In the genomic region with DNA sequence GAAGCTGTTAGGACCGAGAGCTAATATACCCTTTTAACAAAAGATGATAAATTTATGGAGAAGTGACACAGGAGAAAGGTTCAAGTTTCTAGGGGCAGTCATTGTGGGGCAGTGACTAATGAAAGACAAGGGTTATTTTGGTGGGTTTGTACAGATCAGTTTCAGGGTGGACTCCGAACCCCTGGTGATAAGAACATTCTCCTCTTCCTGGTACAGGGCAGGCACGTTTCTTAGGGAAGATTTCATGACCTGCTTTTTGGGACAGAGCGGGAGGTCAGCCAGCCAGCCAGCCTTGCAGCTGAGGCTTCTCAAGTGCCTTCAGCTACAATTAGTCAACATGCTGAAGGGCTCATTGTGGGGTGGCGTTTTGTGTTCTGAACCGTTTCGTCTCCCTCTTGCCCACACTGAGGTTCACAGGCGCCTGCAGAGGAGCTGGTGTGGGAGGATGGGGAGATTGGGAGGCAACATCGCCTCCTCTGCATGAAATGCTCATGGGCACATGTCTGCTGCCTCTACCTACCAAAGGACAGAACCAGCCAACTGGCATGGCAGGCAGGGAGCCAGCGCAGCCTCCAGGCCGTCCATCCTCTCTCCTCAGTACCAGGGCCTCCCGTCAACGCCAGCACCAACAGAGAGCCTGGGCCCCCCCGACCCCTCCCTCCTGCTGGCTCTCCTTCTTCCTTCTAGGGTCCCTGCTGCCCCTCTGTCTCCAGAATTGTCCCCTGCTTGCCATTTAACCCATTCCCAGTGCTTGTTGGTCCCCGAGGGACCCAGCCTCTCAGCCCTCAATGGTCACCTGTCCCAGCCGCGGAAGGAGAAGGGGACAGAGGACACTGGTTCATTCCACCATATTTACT, we compare ENCODE assay signal across 18 cellular contexts. TPM values are rescaled to one million over a fixed set of nuclear protein-coding genes. Genes with fewer than 3 reads are reported as not detected.
DNase-seq lines count a peak whose midpoint lies in the region; FAIRE-seq and TF ChIP-seq lines count a peak whose summit lies in the region.
"Had no signal": no experiment of that assay in that cellular context is flagged by ENCODE, and none has a peak within 500 bp of the region (broad histone marks: within the 10 kb centered on the region; RNA-seq: fewer than 3 reads in every experiment).

No MANE protein-coding gene starts in this region.

- no peaks in the 10 kb centered on the region for H3K36me3 ChIP-seq in bronchial epithelial cell (ENCODE audit: control insufficient read depth, insufficient read depth, low read length)
- H3K36me3 ChIP-seq: sigmoid colon, WERI-Rb-1 had no signal

- H3K27ac Mint-ChIP-seq in activated T-cell treated with anti-CD3 and anti-CD28 coated beads, Interleukin-2, amount 50 U/mL, for 24 hours: peak overlapping the region; percentile 14
- peak overlapping the region; percentile 79 for H3K27ac Mint-ChIP-seq in type B pancreatic cell
- H3K27ac Mint-ChIP-seq: activated CD4-positive, alpha-beta memory T cell treated with anti-CD3 and anti-CD28 coated beads, Interleukin-2, amount 10 ng/mL, durations not matched to agents 7 days and 5 days; activated T-cell treated with anti-CD3 and anti-CD28 coated beads, Interleukin-2, amount 50 U/mL, for 72 hours had no signal

- no peaks in the 10 kb centered on the region for H3K27me3 Mint-ChIP-seq in activated T-cell treated with anti-CD3 and anti-CD28 coated beads, Interleukin-2, amount 50 U/mL, for 24 hours
- no peaks in the 10 kb centered on the region for H3K27me3 Mint-ChIP-seq in type B pancreatic cell

- no peak for FAIRE-seq in bronchial epithelial cell (lab: Jason Lieb, UNC)

- no peak overlapping the region for H3K4me3 Mint-ChIP-seq in activated T-cell treated with anti-CD3 and anti-CD28 coated beads, Interleukin-2, amount 50 U/mL, for 24 hours
- H3K4me3 Mint-ChIP-seq in type B pancreatic cell: no peak overlapping the region
- H3K4me3 Mint-ChIP-seq: activated CD4-positive, alpha-beta memory T cell treated with anti-CD3 and anti-CD28 coated beads, Interleukin-2, amount 10 ng/mL, durations not matched to agents 7 days and 5 days; activated T-cell treated with anti-CD3 and anti-CD28 coated beads, Interleukin-2, amount 50 U/mL, for 72 hours had no signal

- peak; percentile 8 for DNase-seq in activated T-cell treated with anti-CD3 and anti-CD28 coated beads, Interleukin-2, amount 50 U/mL, for 24 hours
- DNase-seq in activated T-cell treated with anti-CD3 and anti-CD28 coated beads for 4 hours (no peak), bronchial epithelial cell (ENCODE audit: low read depth) (peak; percentile 10), mesenteric fat pad (ENCODE audit: low spot score) (peak; percentile 60), type B pancreatic cell (ENCODE audit: extremely low spot score, unreplicated experiment) (peak; percentile 59), COLO829 (ENCODE audit: low spot score) (no peak), EL (no peak)
- DNase-seq in stimulated activated CD4-positive, alpha-beta T cell treated with anti-CD3 and anti-CD28 coated beads, Interleukin-1b, Interleukin-23, amount 100 ng/mL, for 48 hours: no peak
- DNase-seq: activated CD4-positive, alpha-beta memory T cell treated with anti-CD3 and anti-CD28 coated beads, Interleukin-2, amount 10 ng/mL, durations not matched to agents 7 days and 5 days; activated T-cell treated with anti-CD3 and anti-CD28 coated beads, Interleukin-2, amount 50 U/mL, for 72 hours; caudate nucleus; hippocampal formation; KBM-7; NCI-H1092; sigmoid colon; stimulated activated CD4-positive, alpha-beta T cell treated with anti-CD3 and anti-CD28 coated beads, Interleukin-4, amount 100 ng/mL, for 4 hours; testis; WERI-Rb-1 had no signal

- no peak overlapping the region for H3K4me3 ChIP-seq in bronchial epithelial cell (ENCODE audit: low read depth, low read length)
- H3K4me3 ChIP-seq: sigmoid colon, testis had no signal

- H3K36me3 Mint-ChIP-seq in activated T-cell treated with anti-CD3 and anti-CD28 coated beads, Interleukin-2, amount 50 U/mL, for 24 hours (ENCODE audit: low read depth): no peaks in the 10 kb centered on the region
- peaks cover 5% of the 10 kb centered on the region for H3K36me3 Mint-ChIP-seq in type B pancreatic cell

- TF ChIP-seq CTCF in bronchial epithelial cell (IDR thresholded peaks at IDR 0.05; ENCODE audit: insufficient read depth, low read length, severe bottlenecking): no peak
- no peak for TF ChIP-seq CTCF in type B pancreatic cell (conservative IDR thresholded peaks at IDR 0.05)

- no peaks in the 10 kb centered on the region for H3K27me3 ChIP-seq in bronchial epithelial cell (ENCODE audit: control insufficient read depth, insufficient read depth, low read length)
- H3K27me3 ChIP-seq: sigmoid colon, testis had no signal

- peaks cover 11% of the 10 kb centered on the region for H3K4me1 Mint-ChIP-seq in activated T-cell treated with anti-CD3 and anti-CD28 coated beads, Interleukin-2, amount 50 U/mL, for 24 hours (ENCODE audit: low read depth)
- peaks cover 42% of the 10 kb centered on the region for H3K4me1 Mint-ChIP-seq in type B pancreatic cell (ENCODE audit: unreplicated experiment)

- no peaks in the 10 kb centered on the region for H3K9me3 Mint-ChIP-seq in activated T-cell treated with anti-CD3 and anti-CD28 coated beads, Interleukin-2, amount 50 U/mL, for 24 hours
- no peaks in the 10 kb centered on the region for H3K9me3 Mint-ChIP-seq in type B pancreatic cell
- H3K9me3 Mint-ChIP-seq: activated CD4-positive, alpha-beta memory T cell treated with anti-CD3 and anti-CD28 coated beads, Interleukin-2, amount 10 ng/mL, durations not matched to agents 7 days and 5 days; activated T-cell treated with anti-CD3 and anti-CD28 coated beads, Interleukin-2, amount 50 U/mL, for 72 hours had no signal

RNA-seq across cellular contexts. Expression of a gene that starts 9.6 kb away (rescaled TPM):
- total RNA-seq in bronchial epithelial cell: 140 and 178 TPM in 2 replicates
- 43.9 TPM for total RNA-seq in mesenteric fat pad
- total RNA-seq in type B pancreatic cell (ENCODE audit: low replicate concordance): 41.4 and 71.3 TPM in 2 replicates

RNA-seq across cellular contexts. Expression of a gene that starts 47.3 kb away (rescaled TPM):
- total RNA-seq in bronchial epithelial cell (22.1 and 30.1 TPM in 2 replicates), mesenteric fat pad (30.5 TPM), type B pancreatic cell (ENCODE audit: low replicate concordance) (35.3 and 35.8 TPM in 2 replicates)

Comparison
In these comparisons a context has a peak if more than half of its experiments do, and no peak if none do; other contexts are left out.
1. DNase-seq: peak in activated T-cell treated with anti-CD3 and anti-CD28 coated beads, Interleukin-2, amount 50 U/mL, for 24 hours (single experiment), bronchial epithelial cell (single experiment), mesenteric fat pad (single experiment) and type B pancreatic cell (single experiment); none in activated T-cell treated with anti-CD3 and anti-CD28 coated beads for 4 hours (single experiment), COLO829 (single experiment), EL (single experiment) and stimulated activated CD4-positive, alpha-beta T cell treated with anti-CD3 and anti-CD28 coated beads, Interleukin-1b, Interleukin-23, amount 100 ng/mL, for 48 hours (single experiment).